Comparison of ENCODE assay signal across 8 cellular contexts in the genomic region with DNA sequence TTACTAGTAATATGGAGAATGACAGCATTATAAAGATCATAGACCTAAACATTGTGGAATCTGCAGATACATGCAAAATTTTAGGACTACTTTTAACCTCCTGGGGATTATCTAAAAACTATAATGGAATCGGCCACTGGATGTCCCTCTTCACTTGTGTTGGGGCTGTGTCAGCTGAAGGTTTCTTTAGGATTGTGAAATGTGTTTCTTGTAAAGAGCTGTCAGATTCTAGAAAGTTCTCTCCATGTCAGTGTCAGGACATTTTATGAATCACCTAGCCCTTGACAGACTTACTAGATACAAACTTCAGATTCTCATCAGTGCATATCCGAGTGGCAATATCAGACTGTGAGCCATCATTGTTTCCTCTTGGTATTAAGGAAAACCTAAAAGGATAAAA.
DNase-seq lines count a peak whose midpoint lies in the region; ATAC-seq and TF ChIP-seq lines count a peak whose summit lies in the region.

No MANE protein-coding gene starts in this region.

- no peak overlapping the region for H3K4me3 Mint-ChIP-seq in neural crest cell

- no peak for TF ChIP-seq CTCF in cardiac fibroblast (IDR thresholded peaks at IDR 0.05; ENCODE audit: low read depth, low read length)
- TF ChIP-seq CTCF in neural crest cell (conservative IDR thresholded peaks at IDR 0.05) = peak; percentile 67

- TF ChIP-seq POLR2A in GM18505 (IDR thresholded peaks at IDR 0.05; ENCODE audit: borderline replicate concordance, extremely low read depth, insufficient read depth, insufficient read length) = no peak

- DNase-seq in GM04504 (ENCODE audit: low read depth) (peak; percentile 4), NCI-H2081 (lab: John Stamatoyannopoulos, UW) (peak; percentile 43 to 65), cardiac fibroblast (ENCODE audit: low read depth in 2 of 2) (peak; percentile 45 to 55), neural crest cell (ENCODE audit: low read depth, low spot score) (no peak)

- ATAC-seq in GM18505 (IDR thresholded peaks at IDR 0.05; ENCODE audit: unreplicated experiment) (no peak), HG03175 (IDR thresholded peaks at IDR 0.05; ENCODE audit: unreplicated experiment) (no peak), GM21447 (IDR thresholded peaks at IDR 0.05; ENCODE audit: unreplicated experiment) (no peak), HG03354 (IDR thresholded peaks at IDR 0.05; ENCODE audit: poor library complexity, severe bottlenecking, unreplicated experiment) (no peak)

- H3K27ac Mint-ChIP-seq in neural crest cell (ENCODE audit: unreplicated experiment) = no peak overlapping the region

- H3K27me3 Mint-ChIP-seq in neural crest cell (ENCODE audit: low read depth) = no peaks in the 10 kb centered on the region

- no peak overlapping the region for H3K4me3 ChIP-seq in cardiac fibroblast (replicated peaks in 1 of 2; ENCODE audit: low read depth in 2 of 2, low read length in 2 of 2)

- H3K4me1 Mint-ChIP-seq in neural crest cell = no peaks in the 10 kb centered on the region

- H3K9me3 Mint-ChIP-seq in neural crest cell = peaks cover 8% of the 10 kb centered on the region

- peaks cover 7% of the 10 kb centered on the region for H3K36me3 Mint-ChIP-seq in neural crest cell (ENCODE audit: low read depth)
